In the genomic region with DNA sequence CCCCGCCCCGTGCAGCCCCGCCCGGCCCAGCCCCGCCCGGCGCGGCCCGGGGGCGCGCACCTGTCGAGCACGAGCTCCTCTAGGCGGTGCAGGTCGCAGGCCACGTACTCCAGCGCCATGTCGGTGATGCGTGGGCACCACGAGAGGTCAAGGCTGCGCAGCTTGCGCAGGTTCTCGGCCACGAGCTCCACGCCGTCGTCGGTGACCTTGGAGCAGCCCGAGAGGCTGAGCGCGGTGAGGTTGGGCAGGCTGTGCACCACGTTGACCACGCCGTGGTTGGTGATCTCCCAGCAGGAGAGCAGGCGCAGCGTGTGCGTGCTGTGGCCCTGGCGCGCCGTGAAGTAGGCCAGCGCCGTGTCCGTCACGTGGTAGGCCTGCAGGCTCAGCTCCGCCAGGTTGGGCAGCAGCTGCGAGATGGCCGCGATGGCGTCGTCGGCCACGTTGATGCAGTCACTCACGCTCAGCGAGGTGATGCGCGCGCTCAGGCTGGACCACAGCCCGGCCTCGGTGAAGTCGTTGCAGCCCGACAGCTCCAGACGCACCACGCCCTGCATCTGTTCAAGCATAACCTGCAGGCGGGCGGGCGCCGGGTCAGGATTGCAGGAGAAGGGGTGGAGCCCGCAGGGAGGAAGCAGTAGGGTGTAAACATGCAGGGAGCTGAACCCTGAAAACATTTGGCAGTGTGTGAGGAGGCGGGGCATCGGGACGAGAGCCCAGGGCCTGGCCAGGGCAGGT, we compare ENCODE assay signal across 1 cellular context.
TF ChIP-seq lines count a peak whose summit lies in the region.

No MANE protein-coding gene starts in this region.

TF ChIP-seq in A549, 52 proteins besides CTCF, POLR2A, EP300 and RAD21 (continued from another document):
- TF ChIP-seq, protein P1, sequence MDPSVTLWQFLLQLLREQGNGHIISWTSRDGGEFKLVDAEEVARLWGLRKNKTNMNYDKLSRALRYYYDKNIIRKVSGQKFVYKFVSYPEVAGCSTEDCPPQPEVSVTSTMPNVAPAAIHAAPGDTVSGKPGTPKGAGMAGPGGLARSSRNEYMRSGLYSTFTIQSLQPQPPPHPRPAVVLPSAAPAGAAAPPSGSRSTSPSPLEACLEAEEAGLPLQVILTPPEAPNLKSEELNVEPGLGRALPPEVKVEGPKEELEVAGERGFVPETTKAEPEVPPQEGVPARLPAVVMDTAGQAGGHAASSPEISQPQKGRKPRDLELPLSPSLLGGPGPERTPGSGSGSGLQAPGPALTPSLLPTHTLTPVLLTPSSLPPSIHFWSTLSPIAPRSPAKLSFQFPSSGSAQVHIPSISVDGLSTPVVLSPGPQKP (IDR thresholded peaks at IDR 0.05; ENCODE audit: low read depth, low read length), result no peak
- no peak for TF ChIP-seq HOXA7 (CRISPR knock-in tag; IDR thresholded peaks at IDR 0.05)
- no peak for TF ChIP-seq TFCP2L1 (CRISPR knock-in tag; IDR thresholded peaks at IDR 0.05)
- TF ChIP-seq CBX2 (IDR thresholded peaks at IDR 0.05; ENCODE audit: borderline replicate concordance, low read depth), result no peak
- TF ChIP-seq RFX5 (IDR thresholded peaks at IDR 0.05), result no peak
- TF ChIP-seq, protein P2, sequence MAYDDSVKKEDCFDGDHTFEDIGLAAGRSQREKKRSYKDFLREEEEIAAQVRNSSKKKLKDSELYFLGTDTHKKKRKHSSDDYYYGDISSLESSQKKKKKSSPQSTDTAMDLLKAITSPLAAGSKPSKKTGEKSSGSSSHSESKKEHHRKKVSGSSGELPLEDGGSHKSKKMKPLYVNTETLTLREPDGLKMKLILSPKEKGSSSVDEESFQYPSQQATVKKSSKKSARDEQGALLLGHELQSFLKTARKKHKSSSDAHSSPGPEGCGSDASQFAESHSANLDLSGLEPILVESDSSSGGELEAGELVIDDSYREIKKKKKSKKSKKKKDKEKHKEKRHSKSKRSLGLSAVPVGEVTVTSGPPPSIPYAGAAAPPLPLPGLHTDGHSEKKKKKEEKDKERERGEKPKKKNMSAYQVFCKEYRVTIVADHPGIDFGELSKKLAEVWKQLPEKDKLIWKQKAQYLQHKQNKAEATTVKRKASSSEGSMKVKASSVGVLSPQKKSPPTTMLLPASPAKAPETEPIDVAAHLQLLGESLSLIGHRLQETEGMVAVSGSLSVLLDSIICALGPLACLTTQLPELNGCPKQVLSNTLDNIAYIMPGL (CRISPR knock-in tag; IDR thresholded peaks at IDR 0.05; ENCODE audit: borderline replicate concordance), result no peak
- no peak for TF ChIP-seq ZC3H11A (IDR thresholded peaks at IDR 0.05)
- TF ChIP-seq, protein P3, sequence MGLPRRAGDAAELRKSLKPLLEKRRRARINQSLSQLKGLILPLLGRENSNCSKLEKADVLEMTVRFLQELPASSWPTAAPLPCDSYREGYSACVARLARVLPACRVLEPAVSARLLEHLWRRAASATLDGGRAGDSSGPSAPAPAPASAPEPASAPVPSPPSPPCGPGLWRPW (IDR thresholded peaks at IDR 0.05), result no peak
- TF ChIP-seq, protein P4, sequence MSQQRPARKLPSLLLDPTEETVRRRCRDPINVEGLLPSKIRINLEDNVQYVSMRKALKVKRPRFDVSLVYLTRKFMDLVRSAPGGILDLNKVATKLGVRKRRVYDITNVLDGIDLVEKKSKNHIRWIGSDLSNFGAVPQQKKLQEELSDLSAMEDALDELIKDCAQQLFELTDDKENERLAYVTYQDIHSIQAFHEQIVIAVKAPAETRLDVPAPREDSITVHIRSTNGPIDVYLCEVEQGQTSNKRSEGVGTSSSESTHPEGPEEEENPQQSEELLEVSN (IDR thresholded peaks at IDR 0.05; ENCODE audit: borderline replicate concordance, low read depth), result peak; percentile 93
- TF ChIP-seq FOXS1 (CRISPR knock-in tag; IDR thresholded peaks at IDR 0.05), result no peak
- 0 out of 2 replicates have a peak, but pooled peaks have one; percentile 43 for TF ChIP-seq RNF2 (IDR thresholded peaks at IDR 0.05; ENCODE audit: borderline replicate concordance, low read depth)
- TF ChIP-seq, protein P5, sequence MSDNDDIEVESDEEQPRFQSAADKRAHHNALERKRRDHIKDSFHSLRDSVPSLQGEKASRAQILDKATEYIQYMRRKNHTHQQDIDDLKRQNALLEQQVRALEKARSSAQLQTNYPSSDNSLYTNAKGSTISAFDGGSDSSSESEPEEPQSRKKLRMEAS (IDR thresholded peaks at IDR 0.05), result peak; percentile 96
- TF ChIP-seq, protein P6, sequence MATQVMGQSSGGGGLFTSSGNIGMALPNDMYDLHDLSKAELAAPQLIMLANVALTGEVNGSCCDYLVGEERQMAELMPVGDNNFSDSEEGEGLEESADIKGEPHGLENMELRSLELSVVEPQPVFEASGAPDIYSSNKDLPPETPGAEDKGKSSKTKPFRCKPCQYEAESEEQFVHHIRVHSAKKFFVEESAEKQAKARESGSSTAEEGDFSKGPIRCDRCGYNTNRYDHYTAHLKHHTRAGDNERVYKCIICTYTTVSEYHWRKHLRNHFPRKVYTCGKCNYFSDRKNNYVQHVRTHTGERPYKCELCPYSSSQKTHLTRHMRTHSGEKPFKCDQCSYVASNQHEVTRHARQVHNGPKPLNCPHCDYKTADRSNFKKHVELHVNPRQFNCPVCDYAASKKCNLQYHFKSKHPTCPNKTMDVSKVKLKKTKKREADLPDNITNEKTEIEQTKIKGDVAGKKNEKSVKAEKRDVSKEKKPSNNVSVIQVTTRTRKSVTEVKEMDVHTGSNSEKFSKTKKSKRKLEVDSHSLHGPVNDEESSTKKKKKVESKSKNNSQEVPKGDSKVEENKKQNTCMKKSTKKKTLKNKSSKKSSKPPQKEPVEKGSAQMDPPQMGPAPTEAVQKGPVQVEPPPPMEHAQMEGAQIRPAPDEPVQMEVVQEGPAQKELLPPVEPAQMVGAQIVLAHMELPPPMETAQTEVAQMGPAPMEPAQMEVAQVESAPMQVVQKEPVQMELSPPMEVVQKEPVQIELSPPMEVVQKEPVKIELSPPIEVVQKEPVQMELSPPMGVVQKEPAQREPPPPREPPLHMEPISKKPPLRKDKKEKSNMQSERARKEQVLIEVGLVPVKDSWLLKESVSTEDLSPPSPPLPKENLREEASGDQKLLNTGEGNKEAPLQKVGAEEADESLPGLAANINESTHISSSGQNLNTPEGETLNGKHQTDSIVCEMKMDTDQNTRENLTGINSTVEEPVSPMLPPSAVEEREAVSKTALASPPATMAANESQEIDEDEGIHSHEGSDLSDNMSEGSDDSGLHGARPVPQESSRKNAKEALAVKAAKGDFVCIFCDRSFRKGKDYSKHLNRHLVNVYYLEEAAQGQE (IDR thresholded peaks at IDR 0.05), result no peak
- TF ChIP-seq, protein P7, sequence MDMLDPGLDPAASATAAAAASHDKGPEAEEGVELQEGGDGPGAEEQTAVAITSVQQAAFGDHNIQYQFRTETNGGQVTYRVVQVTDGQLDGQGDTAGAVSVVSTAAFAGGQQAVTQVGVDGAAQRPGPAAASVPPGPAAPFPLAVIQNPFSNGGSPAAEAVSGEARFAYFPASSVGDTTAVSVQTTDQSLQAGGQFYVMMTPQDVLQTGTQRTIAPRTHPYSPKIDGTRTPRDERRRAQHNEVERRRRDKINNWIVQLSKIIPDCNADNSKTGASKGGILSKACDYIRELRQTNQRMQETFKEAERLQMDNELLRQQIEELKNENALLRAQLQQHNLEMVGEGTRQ (IDR thresholded peaks at IDR 0.05), result peak; percentile 77
